In the genomic region with DNA sequence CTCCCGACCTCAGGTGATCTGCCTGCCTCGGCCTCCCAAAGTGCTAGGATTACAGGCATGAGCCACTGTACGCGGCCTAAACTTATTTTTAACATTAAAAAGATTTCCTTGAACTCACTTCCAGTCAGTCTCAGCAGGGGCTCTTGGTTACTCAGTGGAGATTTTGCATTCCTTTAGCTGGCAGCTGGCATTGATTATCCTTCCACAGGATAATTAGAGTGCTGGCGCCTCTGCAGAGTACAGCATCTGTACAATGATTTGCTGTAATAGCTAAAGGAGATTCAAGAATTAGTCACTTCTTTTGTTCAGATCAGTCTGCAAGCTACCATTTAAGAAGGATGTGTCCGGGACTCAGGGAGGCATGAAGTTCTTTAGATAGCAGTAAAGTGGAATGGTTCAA, we compare ENCODE assay signal across 17 cellular contexts.
"Had no signal": no experiment of that assay in that cellular context is flagged by ENCODE, and none has a peak within 500 bp of the region (broad histone marks: within the 10 kb centered on the region; RNA-seq: fewer than 3 reads in every experiment).

No MANE protein-coding gene starts in this region.

- DNase-seq: activated CD4-positive, alpha-beta T cell treated with anti-CD3 and anti-CD28 coated beads, Interleukin-2, amount 10 ng/mL, durations not matched to agents 7 days and 5 days; activated CD8-positive, alpha-beta T cell treated with anti-CD3 and anti-CD28 coated beads, Interleukin-2, amount 10 ng/mL, durations not matched to agents 7 days and 5 days; activated naive CD4-positive, alpha-beta T cell treated with anti-CD3 and anti-CD28 coated beads, Interleukin-2, amount 10 ng/mL, durations not matched to agents 7 days and 5 days; activated naive CD8-positive, alpha-beta T cell treated with anti-CD3 and anti-CD28 coated beads, Interleukin-2, amount 50 U/mL, for 24 hours; activated T-cell treated with anti-CD3 and anti-CD28 coated beads, Interleukin-2, amount 50 U/mL, for 24 hours; anterior cingulate cortex; effector CD4-positive, alpha-beta T cell; left cardiac atrium; mesenchymal stem cell; naive thymus-derived CD4-positive, alpha-beta T cell; stimulated activated naive CD8-positive, alpha-beta T cell treated with anti-CD3 and anti-CD28 coated beads, Interleukin-15, amount 100 ng/mL, for 72 hours; transverse colon; uterus had no signal

- H3K4me3 ChIP-seq: breast epithelium, prostate gland, right atrium auricular region, suprapubic skin, transverse colon, uterus had no signal
